9 cellular contexts compared by ENCODE assay signal in genomic region chr16:21083729-21084268, GRCh38.
DNase-seq lines count a peak whose midpoint lies in the region; ATAC-seq and TF ChIP-seq lines count a peak whose summit lies in the region.
"Had no signal": no experiment of that assay in that cellular context is flagged by ENCODE, and none has a peak within 500 bp of the region (broad histone marks: within the 10 kb centered on the region; RNA-seq: fewer than 3 reads in every experiment).

No MANE protein-coding gene starts in this region.

- no peaks in the 10 kb centered on the region for H3K9me3 ChIP-seq in CD4-positive, alpha-beta T cell (ENCODE audit: control insufficient read depth, low read length)
- H3K9me3 ChIP-seq in RWPE2 (ENCODE audit: severe bottlenecking) (no peaks in the 10 kb centered on the region), aorta (ENCODE audit: control insufficient read depth, low read length) (no peaks in the 10 kb centered on the region)

- POLR2A ChIA-PET in CD4-positive, alpha-beta T cell (lab: Charles Lee) = no interaction called here

- TF ChIP-seq CTCF in CD4-positive, alpha-beta T cell (IDR thresholded peaks at IDR 0.05) = peak; percentile 55
- TF ChIP-seq CTCF in HFFc6 (IDR thresholded peaks at IDR 0.05) = peak; percentile 88
- TF ChIP-seq CTCF in RWPE2 (IDR thresholded peaks at IDR 0.05; ENCODE audit: poor library complexity, severe bottlenecking) = peak; percentile 65

- no peak overlapping the region for H3K4me3 Mint-ChIP-seq in CD4-positive, alpha-beta T cell
- H3K4me3 Mint-ChIP-seq in HFFc6 = no peak overlapping the region
- H3K4me3 Mint-ChIP-seq in activated naive CD4-positive, alpha-beta T cell treated with anti-CD3 and anti-CD28 coated beads for 36 hours = no peak overlapping the region
- H3K4me3 Mint-ChIP-seq: IgD-negative memory B cell had no signal

- H3K4me1 Mint-ChIP-seq in CD4-positive, alpha-beta T cell (ENCODE audit: low read depth) = no peaks in the 10 kb centered on the region
- peaks cover 11% of the 10 kb centered on the region for H3K4me1 Mint-ChIP-seq in HFFc6 (ENCODE audit: low read depth)
- no peaks in the 10 kb centered on the region for H3K4me1 Mint-ChIP-seq in activated naive CD4-positive, alpha-beta T cell treated with anti-CD3 and anti-CD28 coated beads for 36 hours (ENCODE audit: low read depth)
- H3K4me1 Mint-ChIP-seq: IgD-negative memory B cell had no signal

- DNase-seq in CD4-positive, alpha-beta T cell = peak; percentile 13 to 56 (median 26)
- DNase-seq in HFFc6 (peak; percentile 51), RWPE2 (ENCODE audit: low spot score) (no peak), head of caudate nucleus (peak in 41 of 42 donors; percentile 24 to 86 (median 66)), posterior cingulate gyrus (peak; percentile 22 to 92 (median 65)), aorta (peak; percentile 69 to 88)
- DNase-seq in activated naive CD4-positive, alpha-beta T cell treated with anti-CD3 and anti-CD28 coated beads for 36 hours = peak; percentile 68

- no peaks in the 10 kb centered on the region for H3K36me3 Mint-ChIP-seq in CD4-positive, alpha-beta T cell (ENCODE audit: low read depth)
- H3K36me3 Mint-ChIP-seq in HFFc6 (ENCODE audit: low read depth) = no peaks in the 10 kb centered on the region
- no peaks in the 10 kb centered on the region for H3K36me3 Mint-ChIP-seq in activated naive CD4-positive, alpha-beta T cell treated with anti-CD3 and anti-CD28 coated beads for 36 hours (ENCODE audit: low read depth)
- H3K36me3 Mint-ChIP-seq: IgD-negative memory B cell had no signal

- no peak overlapping the region for H3K4me3 ChIP-seq in RWPE2 (ENCODE audit: severe bottlenecking)
- H3K4me3 ChIP-seq in aorta (ENCODE audit: low read length in 2 of 2) = no peak overlapping the region

- CTCF ChIA-PET in CD4-positive, alpha-beta T cell (lab: Charles Lee) = interaction anchor here (1.0 kb wide), 1 partner anchor 234 kb away, joined by 3 read pairs; no protein-coding TSS in a partner anchor
- CTCF ChIA-PET in activated naive CD4-positive, alpha-beta T cell treated with anti-CD3 and anti-CD28 coated beads for 36 hours (lab: Charles Lee) = interaction anchor here (0.6 to 2.0 kb wide), 5 partner anchors 16 to 239 kb away, joined by 3 to 24 read pairs (median 4); no protein-coding TSS in a partner anchor

- WGBS in aorta, 2 donors = 41 to 43% methylated on average over 6 of the region's 6 CpGs

- peak; percentile 43 for ATAC-seq in CD4-positive, alpha-beta T cell (ENCODE audit: poor library complexity)
- ATAC-seq in RWPE2 (ENCODE audit: low read depth) = peak; percentile 79
- ATAC-seq in aorta (ENCODE audit: low FRiP score) = peak; percentile 86
- ATAC-seq in GM18519 (IDR thresholded peaks at IDR 0.05; ENCODE audit: low FRiP score, unreplicated experiment) = no peak

- intact Hi-C loops in CD4-positive, alpha-beta T cell (cut with DNase I, micrococcal nuclease) = loop anchor here (1.0 to 2.0 kb wide), 2 partner anchors 233 to 285 kb away; no protein-coding TSS in a partner anchor
- intact Hi-C loops in activated naive CD4-positive, alpha-beta T cell treated with anti-CD3 and anti-CD28 coated beads for 36 hours (cut with micrococcal nuclease) = loop anchor here (1.0 to 5.0 kb wide), 3 partner anchors 233 to 481 kb away; no protein-coding TSS in a partner anchor
- intact Hi-C loops in head of caudate nucleus (cut with DNase I) (loop anchor here (2.0 kb wide), 1 partner anchor 233 kb away; no protein-coding TSS in a partner anchor), posterior cingulate gyrus (cut with DNase I) (loop anchor here (1.0 to 2.0 kb wide), 2 partner anchors 233 to 285 kb away; no protein-coding TSS in a partner anchor), aorta (cut with DNase I) (loop anchor here (2.0 to 10.0 kb wide), 5 partner anchors 221 to 281 kb away; partner anchors contain the start of genes ERI2 (in 1 of the 2) and REXO5 (in 1 of the 2))

- H3K36me3 ChIP-seq in RWPE2 (ENCODE audit: low read depth) (no peaks in the 10 kb centered on the region), aorta (ENCODE audit: control insufficient read depth in 1 of 2, insufficient read depth in 2 of 2, low read length in 1 of 2) (no peaks in the 10 kb centered on the region)

- no peak overlapping the region for H3K27ac ChIP-seq in CD4-positive, alpha-beta T cell (ENCODE audit: low read depth, low read length)
- H3K27ac ChIP-seq in RWPE2 (ENCODE audit: poor library complexity, severe bottlenecking) (no peak overlapping the region), aorta (ENCODE audit: low read depth in 1 of 2, low read length in 2 of 2) (no peak overlapping the region)

- H3K27ac Mint-ChIP-seq in CD4-positive, alpha-beta T cell = no peak overlapping the region
- H3K27ac Mint-ChIP-seq in HFFc6 = no peak overlapping the region
- no peak overlapping the region for H3K27ac Mint-ChIP-seq in activated naive CD4-positive, alpha-beta T cell treated with anti-CD3 and anti-CD28 coated beads for 36 hours

- peaks cover 18% of the 10 kb centered on the region for H3K27me3 Mint-ChIP-seq in CD4-positive, alpha-beta T cell
- peaks cover 4% of the 10 kb centered on the region; the same call in 1 of the 2 replicates for H3K27me3 Mint-ChIP-seq in HFFc6 (ENCODE audit: insufficient read depth)
- H3K27me3 Mint-ChIP-seq in activated naive CD4-positive, alpha-beta T cell treated with anti-CD3 and anti-CD28 coated beads for 36 hours (ENCODE audit: low read depth) = peaks cover 6% of the 10 kb centered on the region

- no peaks in the 10 kb centered on the region for H3K9me3 Mint-ChIP-seq in CD4-positive, alpha-beta T cell
- no peaks in the 10 kb centered on the region for H3K9me3 Mint-ChIP-seq in HFFc6
- H3K9me3 Mint-ChIP-seq in activated naive CD4-positive, alpha-beta T cell treated with anti-CD3 and anti-CD28 coated beads for 36 hours = no peaks in the 10 kb centered on the region
- H3K9me3 Mint-ChIP-seq: IgD-negative memory B cell had no signal

- H3K4me1 ChIP-seq in RWPE2 (ENCODE audit: insufficient read depth, poor library complexity, severe bottlenecking) (no peaks in the 10 kb centered on the region), aorta (ENCODE audit: control insufficient read depth in 1 of 2, insufficient read depth in 2 of 2, low read length in 2 of 2) (no peaks in the 10 kb centered on the region)

- peaks cover under 1% of the 10 kb centered on the region for H3K27me3 ChIP-seq in CD4-positive, alpha-beta T cell (ENCODE audit: control insufficient read depth, insufficient read depth, low read length)
- H3K27me3 ChIP-seq in RWPE2 (ENCODE audit: insufficient read depth, poor library complexity, severe bottlenecking) (no peaks in the 10 kb centered on the region), aorta (ENCODE audit: control insufficient read depth in 1 of 2, insufficient read depth in 2 of 2, low read length in 1 of 2) (no peaks in the 10 kb centered on the region)
